ENCODE assay signal across 1 cellular context in the genomic region with DNA sequence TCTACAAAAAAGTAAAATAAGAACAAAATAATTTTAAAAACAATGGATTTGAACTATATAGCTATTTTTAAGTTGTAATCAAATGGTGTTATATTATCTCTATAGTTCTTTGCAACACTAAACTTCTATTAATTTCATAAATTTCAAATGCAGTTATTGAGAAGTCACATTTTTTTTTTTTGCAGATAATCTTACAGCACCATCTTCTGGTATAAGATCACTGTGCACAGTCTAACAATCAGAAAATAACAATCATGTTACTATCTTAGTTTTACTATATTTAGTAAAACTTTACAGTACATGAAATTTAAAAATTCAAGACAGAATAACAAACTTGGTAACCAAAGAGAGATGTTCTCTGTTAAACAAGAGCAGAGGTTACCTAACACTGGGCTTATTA.
TF ChIP-seq lines count a peak whose summit lies in the region.

No MANE protein-coding gene starts in this region.

TF ChIP-seq in HCT116, 20 proteins besides CTCF, POLR2A, EP300 and RAD21:
- TF ChIP-seq, protein P1, sequence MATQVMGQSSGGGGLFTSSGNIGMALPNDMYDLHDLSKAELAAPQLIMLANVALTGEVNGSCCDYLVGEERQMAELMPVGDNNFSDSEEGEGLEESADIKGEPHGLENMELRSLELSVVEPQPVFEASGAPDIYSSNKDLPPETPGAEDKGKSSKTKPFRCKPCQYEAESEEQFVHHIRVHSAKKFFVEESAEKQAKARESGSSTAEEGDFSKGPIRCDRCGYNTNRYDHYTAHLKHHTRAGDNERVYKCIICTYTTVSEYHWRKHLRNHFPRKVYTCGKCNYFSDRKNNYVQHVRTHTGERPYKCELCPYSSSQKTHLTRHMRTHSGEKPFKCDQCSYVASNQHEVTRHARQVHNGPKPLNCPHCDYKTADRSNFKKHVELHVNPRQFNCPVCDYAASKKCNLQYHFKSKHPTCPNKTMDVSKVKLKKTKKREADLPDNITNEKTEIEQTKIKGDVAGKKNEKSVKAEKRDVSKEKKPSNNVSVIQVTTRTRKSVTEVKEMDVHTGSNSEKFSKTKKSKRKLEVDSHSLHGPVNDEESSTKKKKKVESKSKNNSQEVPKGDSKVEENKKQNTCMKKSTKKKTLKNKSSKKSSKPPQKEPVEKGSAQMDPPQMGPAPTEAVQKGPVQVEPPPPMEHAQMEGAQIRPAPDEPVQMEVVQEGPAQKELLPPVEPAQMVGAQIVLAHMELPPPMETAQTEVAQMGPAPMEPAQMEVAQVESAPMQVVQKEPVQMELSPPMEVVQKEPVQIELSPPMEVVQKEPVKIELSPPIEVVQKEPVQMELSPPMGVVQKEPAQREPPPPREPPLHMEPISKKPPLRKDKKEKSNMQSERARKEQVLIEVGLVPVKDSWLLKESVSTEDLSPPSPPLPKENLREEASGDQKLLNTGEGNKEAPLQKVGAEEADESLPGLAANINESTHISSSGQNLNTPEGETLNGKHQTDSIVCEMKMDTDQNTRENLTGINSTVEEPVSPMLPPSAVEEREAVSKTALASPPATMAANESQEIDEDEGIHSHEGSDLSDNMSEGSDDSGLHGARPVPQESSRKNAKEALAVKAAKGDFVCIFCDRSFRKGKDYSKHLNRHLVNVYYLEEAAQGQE (IDR thresholded peaks at IDR 0.05; ENCODE audit: low read depth), result no peak
- TF ChIP-seq EZH2phosphoT487 (IDR thresholded peaks at IDR 0.05; ENCODE audit: borderline replicate concordance), result no peak
- TF ChIP-seq ELF1 (IDR thresholded peaks at IDR 0.05; ENCODE audit: borderline replicate concordance, low read depth), result no peak
- TF ChIP-seq FOSL1 (IDR thresholded peaks at IDR 0.05; ENCODE audit: low read depth), result no peak
- TF ChIP-seq EZH2 (IDR thresholded peaks at IDR 0.05), result no peak
- TF ChIP-seq YY1 (IDR thresholded peaks at IDR 0.05; ENCODE audit: extremely low read depth, insufficient replicate concordance, low read depth, low read length), result no peak
- no peak for TF ChIP-seq JUND (IDR thresholded peaks at IDR 0.05)
- no peak for TF ChIP-seq POLR2AphosphoS5 (IDR thresholded peaks at IDR 0.05; ENCODE audit: low read depth, low read length)
- no peak for TF ChIP-seq SRF (IDR thresholded peaks at IDR 0.05; ENCODE audit: low read depth)
- no peak for TF ChIP-seq MAX (IDR thresholded peaks at IDR 0.05)
- TF ChIP-seq SIN3A (IDR thresholded peaks at IDR 0.05; ENCODE audit: low read depth), result no peak
- no peak for TF ChIP-seq ZFX (IDR thresholded peaks at IDR 0.05)
- TF ChIP-seq CEBPB (IDR thresholded peaks at IDR 0.05; ENCODE audit: low read depth), result no peak
